8 cellular contexts compared by ENCODE assay signal in the genomic region with DNA sequence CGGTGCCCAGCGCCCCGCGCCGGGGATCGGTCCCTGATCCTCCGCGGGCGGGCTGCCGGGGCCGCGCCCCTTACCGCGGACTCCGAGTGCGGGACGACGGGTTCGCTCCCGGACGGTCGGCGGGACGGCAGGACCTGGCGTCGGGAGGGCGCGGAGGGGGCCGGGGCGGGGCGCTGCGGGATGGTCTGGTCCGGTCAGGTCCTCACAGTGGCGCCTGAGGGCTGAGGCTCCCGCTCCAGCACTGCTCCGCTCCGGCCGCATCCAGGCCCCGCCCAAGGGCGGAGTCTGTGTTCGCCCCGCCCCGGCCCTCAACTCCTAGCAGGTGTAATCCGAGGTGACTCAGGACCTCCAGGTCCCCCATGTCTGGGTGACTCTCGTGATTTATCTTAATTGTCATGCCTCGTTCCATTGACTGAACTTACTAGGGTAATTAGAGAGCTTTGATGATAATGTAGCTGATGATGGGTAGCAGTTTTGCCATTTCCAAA. TPM values are rescaled to one million over a fixed set of nuclear protein-coding genes. Genes with fewer than 3 reads are reported as not detected.
DNase-seq lines count a peak whose midpoint lies in the region; ATAC-seq and TF ChIP-seq lines count a peak whose summit lies in the region.

A gene with protein sequence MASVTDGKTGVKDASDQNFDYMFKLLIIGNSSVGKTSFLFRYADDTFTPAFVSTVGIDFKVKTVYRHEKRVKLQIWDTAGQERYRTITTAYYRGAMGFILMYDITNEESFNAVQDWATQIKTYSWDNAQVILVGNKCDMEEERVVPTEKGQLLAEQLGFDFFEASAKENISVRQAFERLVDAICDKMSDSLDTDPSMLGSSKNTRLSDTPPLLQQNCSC (minus strand): TSS at position 223 of the 488 bp plus-strand sequence. CDS start 13,583 bp downstream, outside the sequence.

- H3K4me3 ChIP-seq in GM12865 (ENCODE audit: low read depth, low read length), result peak within 1 kb of the TSS; percentile 17
- H3K4me3 ChIP-seq in mesodermal cell (ENCODE audit: extremely low read depth, insufficient read depth, low read length, poor library complexity, severe bottlenecking), result peak within 1 kb of the TSS; percentile 71

- no peak for TF ChIP-seq CTCF in GM12865 (IDR thresholded peaks at IDR 0.05; ENCODE audit: insufficient read depth, low read depth, low read length, missing control alignments)

- DNase-seq in GM12865 (ENCODE audit: low read depth), result peak; percentile 68
- peak; percentile 85 for DNase-seq in NCI-H2227 (lab: John Stamatoyannopoulos, UW; ENCODE audit: unreplicated experiment)
- DNase-seq in activated CD4-positive, alpha-beta T cell treated with anti-CD3 and anti-CD28 coated beads, Interleukin-2, amount 50 U/mL, for 48 hours, result peak; percentile 86 to 88
- peak; percentile 60 for DNase-seq in effector CD4-positive, alpha-beta T cell
- DNase-seq in stimulated activated CD8-positive, alpha-beta memory T cell treated with anti-CD3 and anti-CD28 coated beads, Interleukin-4, amount 100 ng/mL, for 1 hour (ENCODE audit: low read depth in 2 of 2, low spot score in 1 of 2), result peak; percentile 65 to 66
- no peak for DNase-seq in pons (ENCODE audit: low spot score)

- WGBS in mesodermal cell (ENCODE audit: insufficient coverage in 2 of 2), 2 experiments, result 0% methylated on average over 18 to 46 of the region's 46 CpGs

- H3K36me3 ChIP-seq in mesodermal cell (ENCODE audit: control insufficient read depth, insufficient read depth, low read length), result no peaks in the 10 kb centered on the region

- H3K27ac ChIP-seq in mesodermal cell (ENCODE audit: low read depth, low read length, severe bottlenecking), result no peak within 1 kb of the TSS

- H3K4me1 ChIP-seq in mesodermal cell (ENCODE audit: control insufficient read depth, insufficient read depth, low read length, poor library complexity, severe bottlenecking), result no peaks in the 10 kb centered on the region

- H3K9me3 ChIP-seq in mesodermal cell (ENCODE audit: control insufficient read depth, low read length), result no peaks in the 10 kb centered on the region

- ATAC-seq in HG02884 (IDR thresholded peaks at IDR 0.05; ENCODE audit: unreplicated experiment), result peak; percentile 73

RNA-seq across cellular contexts. Expression of the gene that starts here (rescaled TPM):
- polyA plus RNA-seq in mesodermal cell (2013, experiment 1 of 2), result 10.1 TPM
- 7.4 TPM for polyA plus RNA-seq in mesodermal cell (2013, experiment 2 of 2)
